14 cellular contexts compared by ENCODE assay signal in the genomic region with DNA sequence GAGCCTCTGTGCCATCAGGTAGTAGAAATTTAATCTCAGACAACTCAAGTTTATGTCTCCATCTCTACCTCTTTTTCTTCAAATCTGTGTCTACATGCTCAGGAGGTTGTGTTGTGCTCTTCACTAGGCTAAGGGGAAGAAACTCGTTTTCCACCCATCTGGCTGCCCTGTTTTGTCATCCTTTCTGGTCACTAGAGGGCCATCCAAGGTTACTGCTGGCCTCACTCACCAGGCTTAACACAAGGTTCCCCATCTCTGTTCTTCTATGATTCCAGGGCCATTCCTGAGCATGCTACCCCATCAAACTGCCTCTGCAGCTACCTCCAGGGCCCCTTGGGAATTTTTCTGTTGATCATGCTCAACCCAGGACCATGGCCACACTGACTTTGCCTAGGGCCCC.
DNase-seq lines count a peak whose midpoint lies in the region; ATAC-seq and TF ChIP-seq lines count a peak whose summit lies in the region.
"Had no signal": no experiment of that assay in that cellular context is flagged by ENCODE, and none has a peak within 500 bp of the region (broad histone marks: within the 10 kb centered on the region; RNA-seq: fewer than 3 reads in every experiment).

No MANE protein-coding gene starts in this region.

- H3K36me3 Mint-ChIP-seq in WTC11: peaks cover 7% of the 10 kb centered on the region

- TF ChIP-seq CTCF in WTC11 (IDR thresholded peaks at IDR 0.05) (no peak), retinal pigment epithelial cell (conservative IDR thresholded peaks at IDR 0.05; ENCODE audit: low read depth, low read length) (peak; percentile 24)

- H3K4me1 Mint-ChIP-seq in WTC11: peaks cover 7% of the 10 kb centered on the region

- peak; percentile 60 for ATAC-seq in WTC11
- no peak for ATAC-seq in GM21447 (IDR thresholded peaks at IDR 0.05; ENCODE audit: unreplicated experiment)
- ATAC-seq in stimulated activated naive CD8-positive, alpha-beta T cell treated with anti-CD3 and anti-CD28 coated beads, Interleukin-15, Interleukin-2, amounts not matched to agents 100 U/mL and 50 U/mL, for 24 hours: no peak
- ATAC-seq: PC-3 had no signal

- CTCF ChIA-PET in WTC11 (lab: Charles Lee): no interaction called here

- no peaks in the 10 kb centered on the region for H3K27me3 Mint-ChIP-seq in WTC11 (ENCODE audit: low read depth)
- H3K27me3 Mint-ChIP-seq: activated T-cell treated with anti-CD3 and anti-CD28 coated beads, Interleukin-2, amount 50 U/mL, for 24 hours had no signal

- H3K4me3 Mint-ChIP-seq in WTC11: no peak overlapping the region
- H3K4me3 Mint-ChIP-seq: activated T-cell treated with anti-CD3 and anti-CD28 coated beads, Interleukin-2, amount 50 U/mL, for 24 hours had no signal

- DNase-seq in HT-29 (ENCODE audit: low spot score) (peak; percentile 38), WTC11 (ENCODE audit: low spot score) (no peak), hepatic stellate cell (ENCODE audit: low spot score) (peak; percentile 5), retinal pigment epithelial cell (ENCODE audit: low read depth) (no peak), NCI-H774 (lab: John Stamatoyannopoulos, UW) (no peak)
- DNase-seq in stimulated activated CD4-positive, alpha-beta T cell treated with anti-CD3 and anti-CD28 coated beads, Interleukin-2, amount 100 ng/mL, for 24 hours: no peak
- no peak for DNase-seq in stimulated activated naive CD8-positive, alpha-beta T cell treated with anti-CD3 and anti-CD28 coated beads, Interleukin-15, Interleukin-2, amounts not matched to agents 100 U/mL and 50 U/mL, for 24 hours
- DNase-seq: activated T-cell treated with anti-CD3 and anti-CD28 coated beads, Interleukin-2, amount 50 U/mL, for 24 hours; COR-L47; mammary epithelial cell; NCI-H1436 treated with DMSO at 0.1 percent for 48 hours; PC-3; sigmoid colon had no signal

- no peak overlapping the region for H3K4me3 ChIP-seq in retinal pigment epithelial cell (ENCODE audit: low read length)
- H3K4me3 ChIP-seq: sigmoid colon had no signal

- no peak overlapping the region for H3K27ac Mint-ChIP-seq in WTC11
- H3K27ac Mint-ChIP-seq: activated T-cell treated with anti-CD3 and anti-CD28 coated beads, Interleukin-2, amount 50 U/mL, for 24 hours had no signal

- POLR2A ChIA-PET in WTC11 (lab: Charles Lee): no interaction called here

- peaks cover 14% of the 10 kb centered on the region for H3K9me3 Mint-ChIP-seq in WTC11

TF ChIP-seq in WTC11, 78 proteins besides CTCF, POLR2A, EP300 and RAD21:
- TF ChIP-seq, protein P1, sequence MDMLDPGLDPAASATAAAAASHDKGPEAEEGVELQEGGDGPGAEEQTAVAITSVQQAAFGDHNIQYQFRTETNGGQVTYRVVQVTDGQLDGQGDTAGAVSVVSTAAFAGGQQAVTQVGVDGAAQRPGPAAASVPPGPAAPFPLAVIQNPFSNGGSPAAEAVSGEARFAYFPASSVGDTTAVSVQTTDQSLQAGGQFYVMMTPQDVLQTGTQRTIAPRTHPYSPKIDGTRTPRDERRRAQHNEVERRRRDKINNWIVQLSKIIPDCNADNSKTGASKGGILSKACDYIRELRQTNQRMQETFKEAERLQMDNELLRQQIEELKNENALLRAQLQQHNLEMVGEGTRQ (CRISPR knock-in tag; IDR thresholded peaks at IDR 0.05): no peak
- TF ChIP-seq ZNF121 (CRISPR knock-in tag; IDR thresholded peaks at IDR 0.05) (no peak), FOXP1 (CRISPR knock-in tag; IDR thresholded peaks at IDR 0.05; ENCODE audit: borderline replicate concordance) (no peak), TEAD1 (CRISPR knock-in tag; IDR thresholded peaks at IDR 0.05) (no peak), NFATC4 (CRISPR knock-in tag; IDR thresholded peaks at IDR 0.05) (no peak), SMAD3 (CRISPR knock-in tag; IDR thresholded peaks at IDR 0.05; ENCODE audit: borderline replicate concordance) (no peak), ZNF423 (CRISPR knock-in tag; IDR thresholded peaks at IDR 0.05) (no peak), ZNF317 (CRISPR knock-in tag; IDR thresholded peaks at IDR 0.05; ENCODE audit: borderline replicate concordance, low read depth) (no peak), TCF7 (CRISPR knock-in tag; IDR thresholded peaks at IDR 0.05; ENCODE audit: low read depth) (no peak), SMAD4 (CRISPR knock-in tag; IDR thresholded peaks at IDR 0.05) (no peak)
- TF ChIP-seq, protein P2, sequence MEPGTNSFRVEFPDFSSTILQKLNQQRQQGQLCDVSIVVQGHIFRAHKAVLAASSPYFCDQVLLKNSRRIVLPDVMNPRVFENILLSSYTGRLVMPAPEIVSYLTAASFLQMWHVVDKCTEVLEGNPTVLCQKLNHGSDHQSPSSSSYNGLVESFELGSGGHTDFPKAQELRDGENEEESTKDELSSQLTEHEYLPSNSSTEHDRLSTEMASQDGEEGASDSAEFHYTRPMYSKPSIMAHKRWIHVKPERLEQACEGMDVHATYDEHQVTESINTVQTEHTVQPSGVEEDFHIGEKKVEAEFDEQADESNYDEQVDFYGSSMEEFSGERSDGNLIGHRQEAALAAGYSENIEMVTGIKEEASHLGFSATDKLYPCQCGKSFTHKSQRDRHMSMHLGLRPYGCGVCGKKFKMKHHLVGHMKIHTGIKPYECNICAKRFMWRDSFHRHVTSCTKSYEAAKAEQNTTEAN (CRISPR knock-in tag; IDR thresholded peaks at IDR 0.05): no peak
- TF ChIP-seq, protein P3, sequence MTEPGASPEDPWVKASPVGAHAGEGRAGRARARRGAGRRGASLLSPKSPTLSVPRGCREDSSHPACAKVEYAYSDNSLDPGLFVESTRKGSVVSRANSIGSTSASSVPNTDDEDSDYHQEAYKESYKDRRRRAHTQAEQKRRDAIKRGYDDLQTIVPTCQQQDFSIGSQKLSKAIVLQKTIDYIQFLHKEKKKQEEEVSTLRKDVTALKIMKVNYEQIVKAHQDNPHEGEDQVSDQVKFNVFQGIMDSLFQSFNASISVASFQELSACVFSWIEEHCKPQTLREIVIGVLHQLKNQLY (CRISPR knock-in tag; IDR thresholded peaks at IDR 0.05): no peak
- TF ChIP-seq, protein P4, sequence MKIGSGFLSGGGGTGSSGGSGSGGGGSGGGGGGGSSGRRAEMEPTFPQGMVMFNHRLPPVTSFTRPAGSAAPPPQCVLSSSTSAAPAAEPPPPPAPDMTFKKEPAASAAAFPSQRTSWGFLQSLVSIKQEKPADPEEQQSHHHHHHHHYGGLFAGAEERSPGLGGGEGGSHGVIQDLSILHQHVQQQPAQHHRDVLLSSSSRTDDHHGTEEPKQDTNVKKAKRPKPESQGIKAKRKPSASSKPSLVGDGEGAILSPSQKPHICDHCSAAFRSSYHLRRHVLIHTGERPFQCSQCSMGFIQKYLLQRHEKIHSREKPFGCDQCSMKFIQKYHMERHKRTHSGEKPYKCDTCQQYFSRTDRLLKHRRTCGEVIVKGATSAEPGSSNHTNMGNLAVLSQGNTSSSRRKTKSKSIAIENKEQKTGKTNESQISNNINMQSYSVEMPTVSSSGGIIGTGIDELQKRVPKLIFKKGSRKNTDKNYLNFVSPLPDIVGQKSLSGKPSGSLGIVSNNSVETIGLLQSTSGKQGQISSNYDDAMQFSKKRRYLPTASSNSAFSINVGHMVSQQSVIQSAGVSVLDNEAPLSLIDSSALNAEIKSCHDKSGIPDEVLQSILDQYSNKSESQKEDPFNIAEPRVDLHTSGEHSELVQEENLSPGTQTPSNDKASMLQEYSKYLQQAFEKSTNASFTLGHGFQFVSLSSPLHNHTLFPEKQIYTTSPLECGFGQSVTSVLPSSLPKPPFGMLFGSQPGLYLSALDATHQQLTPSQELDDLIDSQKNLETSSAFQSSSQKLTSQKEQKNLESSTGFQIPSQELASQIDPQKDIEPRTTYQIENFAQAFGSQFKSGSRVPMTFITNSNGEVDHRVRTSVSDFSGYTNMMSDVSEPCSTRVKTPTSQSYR (CRISPR knock-in tag; IDR thresholded peaks at IDR 0.05): no peak
- TF ChIP-seq, protein P5, sequence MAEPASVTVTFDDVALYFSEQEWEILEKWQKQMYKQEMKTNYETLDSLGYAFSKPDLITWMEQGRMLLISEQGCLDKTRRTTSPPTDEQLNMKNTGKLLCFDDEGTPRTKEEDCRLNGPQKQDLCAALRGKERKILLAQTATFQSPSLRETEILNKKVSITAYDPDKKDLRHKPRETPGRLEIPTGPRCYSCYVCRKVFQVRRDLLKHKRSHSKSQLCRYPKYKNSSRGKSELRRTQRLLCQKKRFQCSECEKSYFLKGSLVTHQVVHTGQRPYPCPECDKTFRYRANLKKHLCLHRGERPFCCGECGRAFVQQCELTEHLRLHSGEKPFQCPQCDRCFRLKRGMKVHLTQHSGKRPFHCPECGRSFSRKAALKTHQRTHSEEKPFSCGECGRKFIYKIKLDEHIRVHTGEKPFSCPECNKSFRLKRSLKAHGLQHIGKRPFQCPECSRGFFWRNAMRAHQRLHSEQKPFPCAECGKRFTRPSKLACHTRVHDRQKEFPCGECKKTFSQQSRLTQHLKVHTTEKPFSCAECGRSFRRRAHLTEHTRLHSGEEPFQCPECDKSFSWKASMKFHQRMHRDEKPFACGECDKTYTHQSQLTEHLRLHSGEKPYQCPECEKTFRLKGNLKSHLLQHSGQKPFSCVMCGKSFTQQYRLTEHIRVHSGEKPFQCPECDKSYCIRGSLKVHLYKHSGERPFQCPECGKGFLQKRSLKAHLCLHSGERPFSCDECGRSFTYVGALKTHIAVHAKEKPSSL (CRISPR knock-in tag; conservative IDR thresholded peaks at IDR 0.05): no peak
- TF ChIP-seq, protein P6, sequence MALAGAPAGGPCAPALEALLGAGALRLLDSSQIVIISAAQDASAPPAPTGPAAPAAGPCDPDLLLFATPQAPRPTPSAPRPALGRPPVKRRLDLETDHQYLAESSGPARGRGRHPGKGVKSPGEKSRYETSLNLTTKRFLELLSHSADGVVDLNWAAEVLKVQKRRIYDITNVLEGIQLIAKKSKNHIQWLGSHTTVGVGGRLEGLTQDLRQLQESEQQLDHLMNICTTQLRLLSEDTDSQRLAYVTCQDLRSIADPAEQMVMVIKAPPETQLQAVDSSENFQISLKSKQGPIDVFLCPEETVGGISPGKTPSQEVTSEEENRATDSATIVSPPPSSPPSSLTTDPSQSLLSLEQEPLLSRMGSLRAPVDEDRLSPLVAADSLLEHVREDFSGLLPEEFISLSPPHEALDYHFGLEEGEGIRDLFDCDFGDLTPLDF (CRISPR knock-in tag; IDR thresholded peaks at IDR 0.05): no peak

Comparison
In these comparisons a context has a peak if more than half of its experiments do, and no peak if none do; other contexts are left out.
1. DNase-seq: peak in HT-29 (single experiment) and hepatic stellate cell (single experiment); none in WTC11 (single experiment), retinal pigment epithelial cell (single experiment), stimulated activated CD4-positive, alpha-beta T cell treated with anti-CD3 and anti-CD28 coated beads, Interleukin-2, amount 100 ng/mL, for 24 hours (0 of 2), stimulated activated naive CD8-positive, alpha-beta T cell treated with anti-CD3 and anti-CD28 coated beads, Interleukin-15, Interleukin-2, amounts not matched to agents 100 U/mL and 50 U/mL, for 24 hours (single experiment) and NCI-H774 (single experiment).